Comparison of ENCODE assay signal across 21 cellular contexts in genomic region chr4:174918058-174918457, GRCh38. TPM values are rescaled to one million over a fixed set of nuclear protein-coding genes. Genes with fewer than 3 reads are reported as not detected.
DNase-seq lines count a peak whose midpoint lies in the region; ATAC-seq, FAIRE-seq and TF ChIP-seq lines count a peak whose summit lies in the region.
"Had no signal": no experiment of that assay in that cellular context is flagged by ENCODE, and none has a peak within 500 bp of the region (broad histone marks: within the 10 kb centered on the region; RNA-seq: fewer than 3 reads in every experiment).

ADAM29 (plus strand) TSS chr4:174918358; CDS start chr4:174975526, 57,168 bp downstream.

- no peaks in the 10 kb centered on the region for H3K36me3 Mint-ChIP-seq in WTC11

- POLR2A ChIA-PET in GM12878 (lab: Charles Lee) (interaction anchor here (1.0 to 1.5 kb wide), 2 partner anchors 11 to 15 kb away, joined by 3 to 7 read pairs; no protein-coding TSS in a partner anchor), WTC11 (lab: Charles Lee) (interaction anchor here (0.7 kb wide), 1 partner anchor 21 kb away, joined by 3 read pairs; no protein-coding TSS in a partner anchor)

- no peak within 1 kb of the TSS for H3K4me3 Mint-ChIP-seq in WTC11
- H3K4me3 Mint-ChIP-seq: CD4-positive, alpha-beta T cell; H9 had no signal

- peak within 1 kb of the TSS in 8 of 11 experiments; percentile 37 to 66 (median 54); a peak in 16 of 22 replicates for H3K4me2 ChIP-seq in BLaER1 treated with 17β-estradiol and CSF1 and Interleukin-3, amounts not matched to agents 10 nM and 100 nM
- H3K4me2 ChIP-seq in OCI-LY1 (ENCODE audit: low read length) (no peak within 1 kb of the TSS), GM12878 (ENCODE audit: control insufficient read depth, insufficient read depth) (no peak within 1 kb of the TSS)

- H3K27me3 Mint-ChIP-seq in WTC11 (ENCODE audit: low read depth) = no peaks in the 10 kb centered on the region
- H3K27me3 Mint-ChIP-seq: CD4-positive, alpha-beta T cell had no signal

- H3K4me3 ChIP-seq in BLaER1 treated with 17β-estradiol and CSF1 and Interleukin-3, amounts not matched to agents 10 nM and 100 nM = no peak within 1 kb of the TSS
- H3K4me3 ChIP-seq in OCI-LY1 (ENCODE audit: low read depth, low read length, poor library complexity, severe bottlenecking) = no peak within 1 kb of the TSS
- H3K4me3 ChIP-seq in GM12878 = no peak within 1 kb of the TSS

- peaks cover 0 to 28% (median 10%) of the 10 kb centered on the region in 11 experiments; a peak in 13 of 22 replicates for H3K9me3 ChIP-seq in BLaER1 treated with 17β-estradiol and CSF1 and Interleukin-3, amounts not matched to agents 10 nM and 100 nM (replicated peaks in 1 of 11)
- peaks cover 26% of the 10 kb centered on the region for H3K9me3 ChIP-seq in OCI-LY1 (ENCODE audit: low read length)
- no peaks in the 10 kb centered on the region for H3K9me3 ChIP-seq in GM12878 (replicated peaks; ENCODE audit: control insufficient read depth, insufficient read depth, low read length)
- H3K9me3 ChIP-seq: Caco-2 had no signal

- no peak for FAIRE-seq in GM12878 (lab: Jason Lieb, UNC)
- FAIRE-seq: D721Med, G401.6, GM12892, GM18507 had no signal

- no TSS peak for BruUV-seq in GM12878 (replicated peaks; lab: Mats Ljungman, UMichigan)

- peaks cover 4% of the 10 kb centered on the region; the same call in 1 of the 2 replicates for H3K9me3 Mint-ChIP-seq in WTC11
- H3K9me3 Mint-ChIP-seq: CD4-positive, alpha-beta T cell had no signal

- DNase-seq in GM12878 (ENCODE audit: low read depth, low spot score) (no peak), C1 segment of cervical spinal cord (lab: John Stamatoyannopoulos, UW) (no peak), caudate nucleus (lab: John Stamatoyannopoulos, UW) (no peak), WTC11 (ENCODE audit: low spot score) (no peak)
- DNase-seq: 8988T; Caco-2; CD4-positive, alpha-beta T cell; GOT3; H9 had no signal

- H3K79me2 ChIP-seq in OCI-LY1 (ENCODE audit: insufficient read depth, low read length) (no peaks in the 10 kb centered on the region), GM12878 (ENCODE audit: control insufficient read depth, insufficient read depth, low read length) (no peaks in the 10 kb centered on the region)

- H3K4me1 ChIP-seq in BLaER1 treated with 17β-estradiol and CSF1 and Interleukin-3, amounts not matched to agents 10 nM and 100 nM = peaks cover 0 to 20% (median 9%) of the 10 kb centered on the region in 10 experiments; a peak in 12 of 20 replicates
- peaks cover 6% of the 10 kb centered on the region for H3K4me1 ChIP-seq in OCI-LY1 (ENCODE audit: insufficient read depth, low read length, severe bottlenecking)
- H3K4me1 ChIP-seq in GM12878 (ENCODE audit: control insufficient read depth, insufficient read depth, low read length) = no peaks in the 10 kb centered on the region
- H3K4me1 ChIP-seq: Caco-2 had no signal

- intact Hi-C loops in GM12878 (cut with micrococcal nuclease; ENCODE audit: unreplicated experiment) = no loop called here

- H3K9me2 ChIP-seq in OCI-LY1 (ENCODE audit: low read depth, low read length) = no peaks in the 10 kb centered on the region

- no peak for TF ChIP-seq EP300 in GM12878 (IDR thresholded peaks at IDR 0.05; ENCODE audit: borderline replicate concordance in 1 of 2, control insufficient read depth in 1 of 2, low read depth in 2 of 2, low read length in 2 of 2)

- no peaks in the 10 kb centered on the region for H3K4me1 Mint-ChIP-seq in WTC11
- H3K4me1 Mint-ChIP-seq: H9 had no signal

- CTCF ChIA-PET in GM12878 (lab: Yijun Ruan, JAX) (no interaction called here), WTC11 (lab: Charles Lee) (no interaction called here)

- no peaks in the 10 kb centered on the region for H3F3A ChIP-seq in OCI-LY1 (ENCODE audit: insufficient read depth, low read length)

- ATAC-seq in GM12878 (no peak; the same call in 2 of the 3 replicates), HG02798 (IDR thresholded peaks at IDR 0.05; ENCODE audit: poor library complexity, unreplicated experiment) (no peak), WTC11 (no peak)

- no peak for TF ChIP-seq POLR2A in GM12878 (IDR thresholded peaks at IDR 0.05; ENCODE audit: low read depth, low read length)

- TF ChIP-seq CTCF in OCI-LY1 (IDR thresholded peaks at IDR 0.05; ENCODE audit: low read length) (no peak), GM12878 (IDR thresholded peaks at IDR 0.05 in 2 of 3, conservative IDR thresholded peaks at IDR 0.05 in 1 of 3; ENCODE audit: control insufficient read depth in 2 of 3, extremely low read depth in 1 of 3, insufficient read depth in 1 of 3, low read depth in 3 of 3, low read length in 3 of 3) (no peak), WTC11 (IDR thresholded peaks at IDR 0.05) (no peak)

- TF ChIP-seq RAD21 in GM12878 (IDR thresholded peaks at IDR 0.05; ENCODE audit: insufficient read depth, low read depth, low read length) = no peak

- H3K9ac ChIP-seq in BLaER1 treated with 17β-estradiol and CSF1 and Interleukin-3, amounts not matched to agents 10 nM and 100 nM = no peak within 1 kb of the TSS
- no peak within 1 kb of the TSS for H3K9ac ChIP-seq in OCI-LY1 (ENCODE audit: low read length)
- no peak within 1 kb of the TSS for H3K9ac ChIP-seq in GM12878 (ENCODE audit: control insufficient read depth, insufficient read depth, low read length)

- H3K27ac ChIP-seq in BLaER1 treated with 17β-estradiol and CSF1 and Interleukin-3, amounts not matched to agents 10 nM and 100 nM = peak within 1 kb of the TSS in 6 of 11 experiments; percentile 1 to 66 (median 42); a peak in 8 of 22 replicates
- H3K27ac ChIP-seq in OCI-LY1 (ENCODE audit: low read depth, low read length, poor library complexity, severe bottlenecking) = peak within 1 kb of the TSS; percentile 41
- no peak within 1 kb of the TSS for H3K27ac ChIP-seq in GM12878 (ENCODE audit: control insufficient read depth, insufficient read depth)
- H3K27ac ChIP-seq in caudate nucleus (ENCODE audit: low read depth, low read length) = no peak within 1 kb of the TSS
- H3K27ac ChIP-seq: C4-2B, HL-60 had no signal

- WGBS in GM12878 (ENCODE audit: insufficient coverage, insufficient replicate concordance, low lambda C conversion rate, missing lambda C conversion rate) = 83% methylated on average over 5 of the region's 5 CpGs

- in situ Hi-C loops in GM12878 (cut with MboI) = no loop called here

- SMC1A ChIA-PET in GM12878 (lab: Charles Lee; ENCODE audit: uncharacterized antibody, unreplicated experiment) = interaction anchor here (1.1 to 5.9 kb wide), 5 partner anchors 11 to 56 kb away, joined by 3 to 34 read pairs (median 5); no protein-coding TSS in a partner anchor

- no peaks in the 10 kb centered on the region for H4K20me1 ChIP-seq in BLaER1 treated with 17β-estradiol and CSF1 and Interleukin-3, amounts not matched to agents 10 nM and 100 nM
- H4K20me1 ChIP-seq in OCI-LY1 (ENCODE audit: insufficient read depth, low read length) = no peaks in the 10 kb centered on the region
- no peaks in the 10 kb centered on the region for H4K20me1 ChIP-seq in GM12878 (ENCODE audit: control insufficient read depth, insufficient read depth)

- RAD21 ChIA-PET in GM12878 (lab: Charles Lee; ENCODE audit: unreplicated experiment) = interaction anchor here (2.1 to 2.9 kb wide), 3 partner anchors 11 to 16 kb away, joined by 6 to 16 read pairs (median 7); no protein-coding TSS in a partner anchor

- H3K36me3 ChIP-seq in BLaER1 treated with 17β-estradiol and CSF1 and Interleukin-3, amounts not matched to agents 10 nM and 100 nM = no peaks in the 10 kb centered on the region
- H3K36me3 ChIP-seq in OCI-LY1 (ENCODE audit: insufficient read depth, low read length) (peaks cover 8% of the 10 kb centered on the region; the same call in 1 of the 2 replicates), GM12878 (ENCODE audit: control insufficient read depth in 2 of 2, insufficient read depth in 2 of 2, low read length in 1 of 2) (no peaks in the 10 kb centered on the region)

- H3K27ac Mint-ChIP-seq in WTC11 = no peak within 1 kb of the TSS
- H3K27ac Mint-ChIP-seq: CD4-positive, alpha-beta T cell; H9 had no signal

- H2AFZ ChIP-seq in OCI-LY1 (ENCODE audit: low read length) (peak within 1 kb of the TSS; percentile 94), GM12878 (ENCODE audit: control insufficient read depth, low read depth, low read length) (no peak within 1 kb of the TSS)

- H3K27me3 ChIP-seq in BLaER1 treated with 17β-estradiol and CSF1 and Interleukin-3, amounts not matched to agents 10 nM and 100 nM = no peaks in the 10 kb centered on the region
- H3K27me3 ChIP-seq in OCI-LY1 (ENCODE audit: insufficient read depth, low read length) (no peaks in the 10 kb centered on the region), GM12878 (replicated peaks in 1 of 2; ENCODE audit: control insufficient read depth in 2 of 2, insufficient read depth in 2 of 2, low read length in 1 of 2) (no peaks in the 10 kb centered on the region)

TF ChIP-seq in GM12878, 131 proteins besides CTCF, POLR2A, EP300 and RAD21 (continues in another document):
- TF ChIP-seq PAX5 (IDR thresholded peaks at IDR 0.05; ENCODE audit: borderline replicate concordance, low read depth, low read length) = no peak
- TF ChIP-seq MEF2B (IDR thresholded peaks at IDR 0.05; ENCODE audit: partially characterized antibody, poor library complexity, severe bottlenecking) = no peak

TF ChIP-seq in WTC11, 78 proteins besides CTCF, POLR2A, EP300 and RAD21 (continues in another document):
- TF ChIP-seq ZNF396 (CRISPR knock-in tag; IDR thresholded peaks at IDR 0.05; ENCODE audit: borderline replicate concordance) (no peak), ZNF138 (CRISPR knock-in tag; conservative IDR thresholded peaks at IDR 0.05) (no peak), ZNF317 (CRISPR knock-in tag; IDR thresholded peaks at IDR 0.05; ENCODE audit: borderline replicate concordance, low read depth) (no peak), FOXJ3 (CRISPR knock-in tag; IDR thresholded peaks at IDR 0.05; ENCODE audit: borderline replicate concordance) (no peak)

RNA-seq across cellular contexts. Expression of gene ADAM29, which starts in this region (rescaled TPM):
- not detected in 2 replicates for total RNA-seq in GM12878 (2013; cell fraction: nucleolus; rRNA removed)
- not detected in 2 replicates for total RNA-seq in GM12878 (2014; rRNA removed)
- not detected in 2 replicates for total RNA-seq in GM12878 (2014; rRNA removed; fragmentation: Illumina TruSeq; extraction: Trizol)
- not detected in 2 replicates for total RNA-seq in GM12878 (2021)
- polyA plus RNA-seq in GM12878 (2011; ENCODE audit: low read depth) = not detected
- 0.10 and 0.17 TPM in 2 replicates for polyA plus RNA-seq in GM12878 (2011; rRNA removed)
- polyA plus RNA-seq in GM12878 (2011; cell fraction: cytosol; rRNA removed) = 0.06 and 0.10 TPM in 2 replicates
- 0.09 TPM in 1 of 2 replicates, not detected in the other for polyA plus RNA-seq in GM12878 (2011; cell fraction: nucleus; rRNA removed)
- not detected in 2 replicates for polyA plus RNA-seq in GM12878 (2012)
- 0.04 TPM in 1 of 2 replicates, not detected in the other for polyA plus RNA-seq in GM12878 (2014; fragmentation: Illumina TruSeq; extraction: Trizol)
- not detected for polyA plus RNA-seq in GM12878 (2014; fragmentation: Nextera tagmentation; extraction: Ambion mirVana)
- 0.22 TPM in 1 of 2 replicates, not detected in the other for polyA plus RNA-seq in GM12878 (2014; rRNA removed)
- polyA plus RNA-seq in GM12878 (2016; fragmentation: Nextera tagmentation; extraction: Ambion mirVana) = under 1 TPM in 1 of 2 experiments, not detected in 1; 0.20 TPM
- polyA minus RNA-seq in GM12878 (2011; rRNA and poly(A)+ RNA removed) = 0.36 and 1.2 TPM in 2 replicates
- not detected in 2 replicates for polyA minus RNA-seq in GM12878 (2011; cell fraction: cytosol; rRNA and poly(A)+ RNA removed)
- 0.24 and 0.48 TPM in 2 replicates for polyA minus RNA-seq in GM12878 (2011; cell fraction: nucleus; rRNA and poly(A)+ RNA removed)
- total RNA-seq in WTC11 (2021) = not detected in 3 replicates
- total RNA-seq: A673; Caco-2; CD4-positive, alpha-beta T cell; H9; HT1080 had no signal
- polyA plus RNA-seq: AG04450 had no signal

Comparison
In these comparisons a context has a peak if more than half of its experiments do, and no peak if none do; other contexts are left out.
1. H3K27ac ChIP-seq: peak in BLaER1 treated with 17β-estradiol and CSF1 and Interleukin-3, amounts not matched to agents 10 nM and 100 nM (6 of 11) and OCI-LY1 (single experiment); none in GM12878 (single experiment) and caudate nucleus (single experiment).
2. H3K4me2 ChIP-seq: peak in BLaER1 treated with 17β-estradiol and CSF1 and Interleukin-3, amounts not matched to agents 10 nM and 100 nM (8 of 11); none in OCI-LY1 (single experiment) and GM12878 (single experiment).